8 cellular contexts compared by ENCODE assay signal in genomic region chr9:127974769-127975261, GRCh38. TPM values are rescaled to one million over a fixed set of nuclear protein-coding genes. Genes with fewer than 3 reads are reported as not detected.
DNase-seq lines count a peak whose midpoint lies in the region; ATAC-seq and TF ChIP-seq lines count a peak whose summit lies in the region.

No MANE protein-coding gene starts in this region.

- H3K4me3 ChIP-seq in colonic mucosa = no peak overlapping the region

- TF ChIP-seq CTCF in colonic mucosa (IDR thresholded peaks at IDR 0.05) = no peak
- no peak for TF ChIP-seq CTCF in neural crest cell (conservative IDR thresholded peaks at IDR 0.05)
- TF ChIP-seq CTCF in osteocyte (IDR thresholded peaks at IDR 0.05) = no peak

- intact Hi-C loops in colonic mucosa (cut with DNase I) = no loop called here

- peak overlapping the region; percentile 95 for H3K27ac Mint-ChIP-seq in stimulated activated naive CD8-positive, alpha-beta T cell treated with anti-CD3 and anti-CD28 coated beads, Interleukin-15, Interleukin-2, amounts not matched to agents 100 ng/mL and 50 ng/mL, for 24 hours
- H3K27ac Mint-ChIP-seq in neural crest cell (ENCODE audit: unreplicated experiment) (no peak overlapping the region), osteocyte (ENCODE audit: unreplicated experiment) (no peak overlapping the region)

- H3K27me3 Mint-ChIP-seq in stimulated activated naive CD8-positive, alpha-beta T cell treated with anti-CD3 and anti-CD28 coated beads, Interleukin-15, Interleukin-2, amounts not matched to agents 100 ng/mL and 50 ng/mL, for 24 hours = no peaks in the 10 kb centered on the region
- no peaks in the 10 kb centered on the region for H3K27me3 Mint-ChIP-seq in neural crest cell (ENCODE audit: low read depth)
- H3K27me3 Mint-ChIP-seq in osteocyte (ENCODE audit: unreplicated experiment) = no peaks in the 10 kb centered on the region

- no peak for ATAC-seq in stimulated activated naive CD8-positive, alpha-beta T cell treated with anti-CD3 and anti-CD28 coated beads, Interleukin-15, Interleukin-2, amounts not matched to agents 100 U/mL and 50 U/mL, for 24 hours
- ATAC-seq in GM21825 (IDR thresholded peaks at IDR 0.05; ENCODE audit: unreplicated experiment) = no peak

- H3K36me3 ChIP-seq in colonic mucosa = no peaks in the 10 kb centered on the region

- DNase-seq in stimulated activated naive CD8-positive, alpha-beta T cell treated with anti-CD3 and anti-CD28 coated beads, Interleukin-15, Interleukin-2, amounts not matched to agents 100 U/mL and 50 U/mL, for 24 hours = no peak
- DNase-seq in colonic mucosa (peak; percentile 29), neural crest cell (ENCODE audit: low read depth, low spot score) (no peak), ureter (ENCODE audit: low spot score) (no peak), osteocyte (ENCODE audit: extremely low spot score, unreplicated experiment) (no peak), HuH-7 (ENCODE audit: low spot score) (no peak)

- H3K27ac ChIP-seq in colonic mucosa = peak overlapping the region; percentile 96

- H3K4me3 Mint-ChIP-seq in stimulated activated naive CD8-positive, alpha-beta T cell treated with anti-CD3 and anti-CD28 coated beads, Interleukin-15, Interleukin-2, amounts not matched to agents 100 ng/mL and 50 ng/mL, for 24 hours = peak overlapping the region; percentile 93
- H3K4me3 Mint-ChIP-seq in neural crest cell (peak overlapping the region; percentile 80), osteocyte (ENCODE audit: unreplicated experiment) (no peak overlapping the region)

- H3K36me3 Mint-ChIP-seq in stimulated activated naive CD8-positive, alpha-beta T cell treated with anti-CD3 and anti-CD28 coated beads, Interleukin-15, Interleukin-2, amounts not matched to agents 100 ng/mL and 50 ng/mL, for 24 hours (ENCODE audit: low read depth) = peaks cover 6% of the 10 kb centered on the region
- H3K36me3 Mint-ChIP-seq in neural crest cell (ENCODE audit: low read depth) (no peaks in the 10 kb centered on the region), osteocyte (ENCODE audit: unreplicated experiment) (peaks cover 2% of the 10 kb centered on the region)

- H3K9me3 Mint-ChIP-seq in stimulated activated naive CD8-positive, alpha-beta T cell treated with anti-CD3 and anti-CD28 coated beads, Interleukin-15, Interleukin-2, amounts not matched to agents 100 ng/mL and 50 ng/mL, for 24 hours = no peaks in the 10 kb centered on the region
- no peaks in the 10 kb centered on the region for H3K9me3 Mint-ChIP-seq in neural crest cell
- no peaks in the 10 kb centered on the region for H3K9me3 Mint-ChIP-seq in osteocyte (ENCODE audit: unreplicated experiment)

- peaks cover 52% of the 10 kb centered on the region for H3K4me1 ChIP-seq in colonic mucosa

- peak overlapping the region; percentile 47 to 93 for H3K9ac ChIP-seq in colonic mucosa (ENCODE audit: low read depth in 2 of 2, low read length in 2 of 2)

- peaks cover 89% of the 10 kb centered on the region for H3K4me1 Mint-ChIP-seq in stimulated activated naive CD8-positive, alpha-beta T cell treated with anti-CD3 and anti-CD28 coated beads, Interleukin-15, Interleukin-2, amounts not matched to agents 100 ng/mL and 50 ng/mL, for 24 hours (ENCODE audit: low read depth)
- H3K4me1 Mint-ChIP-seq in neural crest cell (peaks cover 72% of the 10 kb centered on the region), osteocyte (ENCODE audit: unreplicated experiment) (peaks cover 83% of the 10 kb centered on the region)

- no peaks in the 10 kb centered on the region for H3K9me3 ChIP-seq in colonic mucosa

- no peaks in the 10 kb centered on the region for H3K27me3 ChIP-seq in colonic mucosa

RNA-seq across cellular contexts. Expression of gene EEIG1, which starts 6.0 kb away (rescaled TPM):
- 10 to 100 TPM; 72.2 to 95.9 TPM for total RNA-seq in colonic mucosa
- total RNA-seq in neural crest cell = 53.5 and 71.1 TPM in 2 replicates
- 99.6 TPM for total RNA-seq in ureter
- total RNA-seq in osteocyte = 39.4 and 41.4 TPM in 2 replicates

RNA-seq across cellular contexts. Expression of gene DPM2, which starts 37.2 kb away (rescaled TPM):
- total RNA-seq in colonic mucosa = 10 to 100 TPM; 25.7 to 38.9 TPM
- total RNA-seq in neural crest cell = 52.2 and 59.1 TPM in 2 replicates
- total RNA-seq in ureter = 41.1 TPM
- 29.2 and 31.6 TPM in 2 replicates for total RNA-seq in osteocyte

RNA-seq across cellular contexts. Expression of gene PIP5KL1, which starts 44.2 kb away (rescaled TPM):
- under 1 TPM; 0.85 to 0.89 TPM for total RNA-seq in colonic mucosa
- total RNA-seq in neural crest cell = 2.6 and 3.4 TPM in 2 replicates
- 3.3 TPM for total RNA-seq in ureter
- 2.6 and 2.9 TPM in 2 replicates for total RNA-seq in osteocyte

RNA-seq across cellular contexts. Expression of gene ST6GALNAC4, which starts 58.0 kb away (rescaled TPM):
- total RNA-seq in colonic mucosa (10 to 100 TPM; 25.4 to 66.5 TPM), neural crest cell (12.6 and 14.5 TPM in 2 replicates), ureter (25.8 TPM), osteocyte (21.4 and 25.1 TPM in 2 replicates)
